2 cellular contexts compared by ENCODE assay signal in the genomic region with DNA sequence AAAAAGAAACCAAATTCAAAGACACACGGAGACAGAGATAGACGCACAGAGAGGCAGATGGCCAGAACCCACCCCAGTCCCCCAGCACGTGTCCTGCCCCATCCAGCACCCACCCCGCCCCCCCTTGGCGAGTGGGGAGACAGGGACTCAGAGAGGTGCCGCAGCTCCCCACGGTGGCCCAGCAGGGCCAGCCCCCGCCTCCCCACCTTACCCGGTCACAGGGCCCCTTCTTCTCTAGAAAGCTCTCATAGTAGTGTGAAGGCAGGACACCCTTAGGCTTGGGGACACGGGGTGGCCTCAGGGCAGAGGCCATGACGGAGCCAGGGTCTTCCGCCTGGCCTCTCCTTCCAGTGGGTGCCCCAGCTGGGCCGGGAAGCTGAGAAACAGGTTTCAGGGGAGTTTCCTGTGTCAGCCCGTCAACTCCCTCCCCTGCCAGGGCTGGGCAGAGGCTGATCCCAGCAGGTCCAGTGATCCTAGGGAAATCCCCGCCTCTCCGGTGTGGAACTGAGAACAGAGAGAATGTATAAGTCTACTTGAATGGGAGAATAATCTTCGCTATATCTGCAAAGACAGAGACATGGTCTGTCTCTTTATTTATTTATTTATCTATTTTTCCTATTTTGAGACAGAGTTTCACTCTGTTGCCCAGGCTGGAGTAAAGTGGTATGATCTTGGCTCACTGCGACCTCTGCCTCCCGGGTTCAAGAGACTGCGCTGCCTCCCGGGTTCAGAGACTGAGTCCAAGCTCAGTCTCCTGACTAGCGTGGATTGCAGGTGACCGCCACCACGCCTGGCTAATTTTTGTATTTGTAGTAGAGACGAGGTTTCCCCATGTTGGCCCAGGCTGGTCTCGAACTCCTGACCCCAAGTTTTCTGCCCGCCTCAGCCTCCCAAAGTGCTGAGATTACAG.
TF ChIP-seq lines count a peak whose summit lies in the region.

STAP2 (minus strand) TSS at position 387 of the 910 bp plus-strand sequence; CDS start at position 313, 74 bp downstream.

TF ChIP-seq in IMR-90, 13 proteins besides CTCF, POLR2A, EP300 and RAD21:
- TF ChIP-seq SMC3 (IDR thresholded peaks at IDR 0.05; ENCODE audit: low read depth, low read length) (no peak), CEBPB (IDR thresholded peaks at IDR 0.05; ENCODE audit: low read depth, low read length) (no peak), BHLHE40 (IDR thresholded peaks at IDR 0.05; ENCODE audit: low read depth, low read length) (no peak), FOS (IDR thresholded peaks at IDR 0.05; ENCODE audit: low read depth, low read length) (no peak), RCOR1 (IDR thresholded peaks at IDR 0.05; ENCODE audit: insufficient replicate concordance, low read length) (no peak), RFX5 (IDR thresholded peaks at IDR 0.05; ENCODE audit: low read depth, low read length) (no peak), MXI1 (IDR thresholded peaks at IDR 0.05; ENCODE audit: borderline replicate concordance, low read depth, low read length) (no peak), MAZ (IDR thresholded peaks at IDR 0.05; ENCODE audit: borderline replicate concordance, low read depth, low read length) (no peak), ELK1 (IDR thresholded peaks at IDR 0.05; ENCODE audit: borderline replicate concordance, low read depth, low read length) (no peak)

TF ChIP-seq in HEK293T, 16 proteins besides CTCF, POLR2A, EP300 and RAD21:
- TF ChIP-seq SP1 (IDR thresholded peaks at IDR 0.05) (no peak), NFRKB (IDR thresholded peaks at IDR 0.05) (no peak), CTBP1 (IDR thresholded peaks at IDR 0.05; ENCODE audit: borderline replicate concordance) (no peak), TARDBP (IDR thresholded peaks at IDR 0.05) (no peak), FOXA1 (IDR thresholded peaks at IDR 0.05) (no peak), ZNF384 (IDR thresholded peaks at IDR 0.05) (no peak), L3MBTL2 (conservative IDR thresholded peaks at IDR 0.05) (no peak), ELF4 (IDR thresholded peaks at IDR 0.05) (no peak), FOXK2 (IDR thresholded peaks at IDR 0.05) (no peak), LEF1 (IDR thresholded peaks at IDR 0.05; ENCODE audit: borderline replicate concordance) (no peak)
